In genomic region chr2:128809880-128810279, GRCh38 we compare ENCODE assay signal across 26 cellular contexts.
A peak's percentile ranks its signal among the peaks of the same experiment; 100 is the strongest.
DNase-seq lines count a peak whose midpoint lies in the region; ATAC-seq, FAIRE-seq and TF ChIP-seq lines count a peak whose summit lies in the region.
"Had no signal": no experiment of that assay in that cellular context is flagged by ENCODE, and none has a peak within 500 bp of the region (broad histone marks: within the 10 kb centered on the region; RNA-seq: fewer than 3 reads in every experiment).

No MANE protein-coding gene starts in this region.

- no peaks in the 10 kb centered on the region for H3K9me2 ChIP-seq in PC-3 (replicated peaks; ENCODE audit: low read length)

- H3K9me3 ChIP-seq in keratinocyte (ENCODE audit: control insufficient read depth, low read depth, low read length) (peaks cover 2% of the 10 kb centered on the region), smooth muscle cell (replicated peaks; ENCODE audit: low read depth) (no peaks in the 10 kb centered on the region), PC-3 (ENCODE audit: low read length) (no peaks in the 10 kb centered on the region)

- WGBS in smooth muscle cell (ENCODE audit: low lambda C conversion rate), result 62% methylated on average over 3 of the region's 3 CpGs

- H3K4me3 Mint-ChIP-seq in activated CD8-positive, alpha-beta memory T cell treated with anti-CD3 and anti-CD28 coated beads, Interleukin-2, amount 10 ng/mL, durations not matched to agents 7 days and 5 days, result no peak overlapping the region
- H3K4me3 Mint-ChIP-seq: GM23338, H9 had no signal

- H3K27me3 ChIP-seq in keratinocyte (ENCODE audit: control insufficient read depth, extremely low read depth, insufficient read depth, low read length), result no peaks in the 10 kb centered on the region
- no peaks in the 10 kb centered on the region for H3K27me3 ChIP-seq in smooth muscle cell (ENCODE audit: low read depth)
- H3K27me3 ChIP-seq in PC-3 (ENCODE audit: low read length), result no peaks in the 10 kb centered on the region

- POLR2A ChIA-PET in PC-3 (lab: Charles Lee; ENCODE audit: unreplicated experiment), result no interaction called here

- H3K27me3 Mint-ChIP-seq in activated CD8-positive, alpha-beta memory T cell treated with anti-CD3 and anti-CD28 coated beads, Interleukin-2, amount 10 ng/mL, durations not matched to agents 7 days and 5 days, result no peaks in the 10 kb centered on the region

- FAIRE-seq in keratinocyte (lab: Jason Lieb, UNC), result peak; percentile 13
- FAIRE-seq: GM12891, HTR-8/SVneo had no signal

- no peaks in the 10 kb centered on the region for H3K4me1 Mint-ChIP-seq in activated CD8-positive, alpha-beta memory T cell treated with anti-CD3 and anti-CD28 coated beads, Interleukin-2, amount 10 ng/mL, durations not matched to agents 7 days and 5 days

- H3K36me3 ChIP-seq in keratinocyte (ENCODE audit: control insufficient read depth in 2 of 2, extremely low read depth in 1 of 2, insufficient read depth in 2 of 2, low read length in 2 of 2), result no peaks in the 10 kb centered on the region
- no peaks in the 10 kb centered on the region for H3K36me3 ChIP-seq in smooth muscle cell (ENCODE audit: low read depth)
- H3K36me3 ChIP-seq in PC-3 (ENCODE audit: low read depth, low read length), result no peaks in the 10 kb centered on the region

- DNase-seq in activated CD8-positive, alpha-beta memory T cell treated with anti-CD3 and anti-CD28 coated beads, Interleukin-2, amount 10 ng/mL, durations not matched to agents 7 days and 5 days, result peak; percentile 3
- DNase-seq in activated CD8-positive, alpha-beta memory T cell treated with anti-CD3 and anti-CD28 coated beads, Interleukin-2, amount 50 U/mL, for 48 hours, result no peak
- DNase-seq in epithelial cell of prostate (ENCODE audit: low read depth, low spot score), result no peak
- DNase-seq in keratinocyte (ENCODE audit: low read depth, low spot score), result no peak
- DNase-seq in smooth muscle cell (lab: John Stamatoyannopoulos, UW; ENCODE audit: unreplicated experiment), result no peak
- no peak for DNase-seq in T-helper 2 cell
- no peak for DNase-seq in PC-3
- DNase-seq: Calu3, DMS79 treated with DMSO at 0.1 percent for 48 hours, GF-D8, H9, KG1, NCI-H1092, NCI-H1417 treated with DMSO at 0.1 percent for 48 hours, NCI-H1694 treated with DMSO at 0.1 percent for 48 hours, NCI-H2081, NCI-H2227 treated with DMSO at 0.1 percent for 48 hours, NCI-H526 treated with DMSO at 0.1 percent for 48 hours, SHP77 treated with DMSO at 0.1 percent for 48 hours had no signal

- H3K4me3 ChIP-seq in keratinocyte (ENCODE audit: control insufficient read depth in 2 of 3, extremely low read depth in 1 of 3, insufficient read depth in 2 of 3, low read depth in 1 of 3, low read length in 3 of 3) (no peak overlapping the region), smooth muscle cell (no peak overlapping the region), PC-3 (ENCODE audit: low read length) (no peak overlapping the region)
- H3K4me3 ChIP-seq: GM23338 had no signal

- H3K79me2 ChIP-seq in keratinocyte (ENCODE audit: control insufficient read depth, insufficient read depth, low read length) (no peaks in the 10 kb centered on the region), smooth muscle cell (ENCODE audit: low read depth) (no peaks in the 10 kb centered on the region), PC-3 (ENCODE audit: low read length) (no peaks in the 10 kb centered on the region)

- H3K4me2 ChIP-seq in keratinocyte (ENCODE audit: control insufficient read depth, extremely low read depth, insufficient read depth, low read depth, low read length), result peak overlapping the region; percentile 43
- H3K4me2 ChIP-seq in smooth muscle cell, result peak overlapping the region; percentile 22
- no peak overlapping the region for H3K4me2 ChIP-seq in PC-3 (ENCODE audit: low read length)
- H3K4me2 ChIP-seq: GM23338 had no signal

- H3F3A ChIP-seq in smooth muscle cell (ENCODE audit: low read depth) (peaks cover 8% of the 10 kb centered on the region), PC-3 (ENCODE audit: low read length, unreplicated experiment) (no peaks in the 10 kb centered on the region)

- CTCF ChIA-PET in activated CD8-positive, alpha-beta memory T cell treated with anti-CD3 and anti-CD28 coated beads, Interleukin-2, amount 10 ng/mL, durations not matched to agents 7 days and 5 days (lab: Charles Lee), result no interaction called here
- CTCF ChIA-PET in PC-3 (lab: Charles Lee), result no interaction called here

- H3K9me3 Mint-ChIP-seq in activated CD8-positive, alpha-beta memory T cell treated with anti-CD3 and anti-CD28 coated beads, Interleukin-2, amount 10 ng/mL, durations not matched to agents 7 days and 5 days (ENCODE audit: low read depth), result peaks cover 2% of the 10 kb centered on the region

- no peak overlapping the region for H3K27ac Mint-ChIP-seq in activated CD8-positive, alpha-beta memory T cell treated with anti-CD3 and anti-CD28 coated beads, Interleukin-2, amount 10 ng/mL, durations not matched to agents 7 days and 5 days
- H3K27ac Mint-ChIP-seq: GM23338, H9 had no signal

- TF ChIP-seq CTCF in keratinocyte (optimal IDR thresholded peaks at IDR 0.05 in 1 of 3, IDR thresholded peaks at IDR 0.05 in 1 of 3, conservative IDR thresholded peaks at IDR 0.05 in 1 of 3; ENCODE audit: extremely low read depth in 1 of 3, insufficient read depth in 2 of 3, low read length in 3 of 3) (no peak), smooth muscle cell (IDR thresholded peaks at IDR 0.05; ENCODE audit: borderline replicate concordance, insufficient read depth, poor library complexity, severe bottlenecking) (no peak), PC-3 (conservative IDR thresholded peaks at IDR 0.05; ENCODE audit: low read depth, low read length) (no peak)

- ATAC-seq in activated CD8-positive, alpha-beta memory T cell treated with anti-CD3 and anti-CD28 coated beads, Interleukin-2, amount 10 ng/mL, durations not matched to agents 7 days and 5 days, result no peak
- ATAC-seq in GM19455 (IDR thresholded peaks at IDR 0.05; ENCODE audit: unreplicated experiment) (no peak), PC-3 (no peak)
- ATAC-seq: GM23338, Panc1 had no signal

- BruUV-seq in PC-3 (replicated peaks; lab: Mats Ljungman, UMichigan), result no TSS peak

- no peaks in the 10 kb centered on the region for H4K20me1 ChIP-seq in keratinocyte (ENCODE audit: control insufficient read depth, extremely low read depth, insufficient read depth, low read length)
- H4K20me1 ChIP-seq in smooth muscle cell (ENCODE audit: low read depth), result no peaks in the 10 kb centered on the region
- no peaks in the 10 kb centered on the region for H4K20me1 ChIP-seq in PC-3 (ENCODE audit: low read length)

- H3K27ac ChIP-seq in epithelial cell of prostate (peak overlapping the region; percentile 36), keratinocyte (ENCODE audit: control insufficient read depth, insufficient read depth, low read length) (peak overlapping the region; percentile 87), smooth muscle cell (ENCODE audit: low read depth) (peak overlapping the region; percentile 86), PC-3 (ENCODE audit: low read length) (no peak overlapping the region)
- H3K27ac ChIP-seq: 22Rv1, RWPE1 had no signal

- H2AFZ ChIP-seq in keratinocyte (ENCODE audit: control insufficient read depth, low read length) (no peak overlapping the region), smooth muscle cell (ENCODE audit: low read depth) (no peak overlapping the region), PC-3 (ENCODE audit: low read length) (no peak overlapping the region)
- H2AFZ ChIP-seq: GM23338 had no signal

- dilution Hi-C loops in keratinocyte (cut with MboI; ENCODE audit: extremely low pct_ligation_motif_present, low sequenced_read_pairs), result no loop called here

- H3K9ac ChIP-seq in keratinocyte (ENCODE audit: control insufficient read depth, extremely low read depth, insufficient read depth, low read length), result peak overlapping the region; percentile 11
- H3K9ac ChIP-seq in smooth muscle cell (ENCODE audit: low read depth), result peak overlapping the region; percentile 4
- no peak overlapping the region for H3K9ac ChIP-seq in PC-3 (ENCODE audit: low read length)

- intact Hi-C loops in PC-3 (cut with micrococcal nuclease), result no loop called here

- H3K4me1 ChIP-seq in keratinocyte (ENCODE audit: control insufficient read depth, extremely low read depth, insufficient read depth, low read length) (peaks cover 26% of the 10 kb centered on the region), smooth muscle cell (ENCODE audit: low read depth) (no peaks in the 10 kb centered on the region), PC-3 (ENCODE audit: insufficient read depth, low read length) (no peaks in the 10 kb centered on the region)

- H3K9me1 ChIP-seq in keratinocyte (ENCODE audit: control insufficient read depth, extremely low read depth, insufficient read depth, low read length), result peaks cover 2% of the 10 kb centered on the region

- H3K36me3 Mint-ChIP-seq in activated CD8-positive, alpha-beta memory T cell treated with anti-CD3 and anti-CD28 coated beads, Interleukin-2, amount 10 ng/mL, durations not matched to agents 7 days and 5 days, result no peaks in the 10 kb centered on the region
